ENCODE assay signal across 16 cellular contexts in genomic region chr1:112697781-112698201, GRCh38. TPM values are rescaled to one million over a fixed set of nuclear protein-coding genes. Genes with fewer than 3 reads are reported as not detected.
DNase-seq lines count a peak whose midpoint lies in the region; ATAC-seq and TF ChIP-seq lines count a peak whose summit lies in the region.
"Had no signal": no experiment of that assay in that cellular context is flagged by ENCODE, and none has a peak within 500 bp of the region (broad histone marks: within the 10 kb centered on the region; RNA-seq: fewer than 3 reads in every experiment).

No MANE protein-coding gene starts in this region.

- ATAC-seq in natural killer cell, result no peak
- no peak for ATAC-seq in GM19452 (IDR thresholded peaks at IDR 0.05; ENCODE audit: unreplicated experiment)

- WGBS in transverse colon (ENCODE audit: low coverage in 1 of 2), 2 donors, result 96% methylated on average over 9 of the region's 9 CpGs; no CpG with 5 or more reads in 1 of the 2 donors

- in situ Hi-C loops in transverse colon (cut with MboI; ENCODE audit: low pct_ligation_motif_present in 1 of 4, low pct_unique_long_range_greater_than_20kb in 1 of 4, low sequenced_read_pairs in 3 of 4), result no loop called here
- in situ Hi-C loops in ACHN (cut with HindIII; ENCODE audit: low pct_ligation_motif_present, low pct_unique_long_range_greater_than_20kb, low sequenced_read_pairs), result no loop called here

- H3K4me3 ChIP-seq in coronary artery (no peak overlapping the region), transverse colon (no peak overlapping the region)
- H3K4me3 ChIP-seq: ovary had no signal

- H3K36me3 ChIP-seq in transverse colon, result peaks cover 0 to 24% (median 3%) of the 10 kb centered on the region in 4 donors
- H3K36me3 ChIP-seq: ovary had no signal

- TF ChIP-seq CTCF in coronary artery (IDR thresholded peaks at IDR 0.05) (no peak), natural killer cell (IDR thresholded peaks at IDR 0.05) (no peak), transverse colon (IDR thresholded peaks at IDR 0.05) (no peak)

- peaks cover 48 to 52% of the 10 kb centered on the region in 2 donors for H3K4me1 Mint-ChIP-seq in natural killer cell

- no peaks in the 10 kb centered on the region for H3K27me3 Mint-ChIP-seq in natural killer cell (ENCODE audit: low read depth in 2 of 2)
- H3K27me3 Mint-ChIP-seq: CD4-positive, CD25-positive, alpha-beta regulatory T cell had no signal

- no peak overlapping the region for H3K4me3 Mint-ChIP-seq in natural killer cell
- H3K4me3 Mint-ChIP-seq: CD4-positive, CD25-positive, alpha-beta regulatory T cell had no signal

- H3K36me3 Mint-ChIP-seq in natural killer cell, result peaks cover 4% of the 10 kb centered on the region

- TF ChIP-seq POLR2A in transverse colon (IDR thresholded peaks at IDR 0.05), result no peak
- TF ChIP-seq POLR2A in erythroblast (IDR thresholded peaks at IDR 0.05; ENCODE audit: low read length), result no peak

- peaks cover 41 to 48% (median 45%) of the 10 kb centered on the region in 4 donors for H3K4me1 ChIP-seq in transverse colon

- H3K27ac ChIP-seq in coronary artery (peak overlapping the region in 1 of 2 donors; percentile 99), transverse colon (peak overlapping the region; percentile 99 to 100 (median 99))

- TF ChIP-seq EP300 in transverse colon (IDR thresholded peaks at IDR 0.05; ENCODE audit: low read depth), result no peak

- H3K27ac Mint-ChIP-seq in natural killer cell, result peak overlapping the region; percentile 72

- H3K27me3 ChIP-seq in transverse colon, result no peaks in the 10 kb centered on the region
- H3K27me3 ChIP-seq: ovary had no signal

- intact Hi-C loops in natural killer cell (cut with micrococcal nuclease) (no loop called here), transverse colon (cut with DNase I; ENCODE audit: low total_unique reads) (no loop called here)

- no peaks in the 10 kb centered on the region for H3K9me3 ChIP-seq in transverse colon
- H3K9me3 ChIP-seq: ovary had no signal

- DNase-seq in NCI-H2171 treated with DMSO at 0.1 percent for 48 hours (lab: John Stamatoyannopoulos, UW), result peak; percentile 48
- no peak for DNase-seq in NCI-H2171 (lab: John Stamatoyannopoulos, UW)
- peak; percentile 57 for DNase-seq in coronary artery (ENCODE audit: low spot score)
- no peak for DNase-seq in natural killer cell
- DNase-seq in transverse colon, result no peak
- no peak for DNase-seq in erythroblast (lab: John Stamatoyannopoulos, UW)
- no peak for DNase-seq in ACHN
- DNase-seq: activated CD4-positive, CD25-positive, alpha-beta regulatory T cell; activated effector memory CD4-positive, alpha-beta T cell treated with anti-CD3 and anti-CD28 coated beads, Interleukin-2, amount 50 U/mL, for 16 hours; amniotic stem cell; CD4-positive, CD25-positive, alpha-beta regulatory T cell; foreskin melanocyte; H7; NCI-H748 treated with DMSO at 0.1 percent for 48 hours had no signal

- no peaks in the 10 kb centered on the region for H3K9me3 Mint-ChIP-seq in natural killer cell
- H3K9me3 Mint-ChIP-seq: CD4-positive, CD25-positive, alpha-beta regulatory T cell had no signal

RNA-seq across cellular contexts. Expression of gene RHOC, which starts 9.1 kb away (rescaled TPM):
- total RNA-seq in natural killer cell, result 100 to 1,000 TPM; 161 to 199 (median 195) TPM
- total RNA-seq in transverse colon, result 100 to 1,000 TPM; 438 to 737 (median 617) TPM

RNA-seq across cellular contexts. Expression of gene PPM1J, which starts 17.3 kb away (rescaled TPM):
- under 1 TPM in 1 of 3 donors, not detected in 2; 0.26 TPM for total RNA-seq in natural killer cell
- 1 to 10 TPM in 1 of 4 donors, under 1 TPM in 1, not detected in 2; 0.68 to 1.7 TPM for total RNA-seq in transverse colon
- total RNA-seq: CD4-positive, CD25-positive, alpha-beta regulatory T cell had no signal

RNA-seq across cellular contexts. Expression of gene MOV10, which starts 23.3 kb away (rescaled TPM):
- total RNA-seq in natural killer cell, result 100 to 1,000 TPM in 2 of 3 donors, 10 to 100 TPM in 1; 87.9 to 124 (median 119) TPM
- 100 to 1,000 TPM in 1 of 4 donors, 10 to 100 TPM in 3; 22.1 to 129 (median 76.9) TPM for total RNA-seq in transverse colon

Comparison
In these comparisons a context has a peak if more than half of its experiments do, and no peak if none do; other contexts are left out.
1. DNase-seq: peak in NCI-H2171 treated with DMSO at 0.1 percent for 48 hours (single experiment) and coronary artery (single experiment); none in NCI-H2171 (single experiment), natural killer cell (single experiment), transverse colon (single experiment), erythroblast (0 of 2) and ACHN (single experiment).